In the genomic region with DNA sequence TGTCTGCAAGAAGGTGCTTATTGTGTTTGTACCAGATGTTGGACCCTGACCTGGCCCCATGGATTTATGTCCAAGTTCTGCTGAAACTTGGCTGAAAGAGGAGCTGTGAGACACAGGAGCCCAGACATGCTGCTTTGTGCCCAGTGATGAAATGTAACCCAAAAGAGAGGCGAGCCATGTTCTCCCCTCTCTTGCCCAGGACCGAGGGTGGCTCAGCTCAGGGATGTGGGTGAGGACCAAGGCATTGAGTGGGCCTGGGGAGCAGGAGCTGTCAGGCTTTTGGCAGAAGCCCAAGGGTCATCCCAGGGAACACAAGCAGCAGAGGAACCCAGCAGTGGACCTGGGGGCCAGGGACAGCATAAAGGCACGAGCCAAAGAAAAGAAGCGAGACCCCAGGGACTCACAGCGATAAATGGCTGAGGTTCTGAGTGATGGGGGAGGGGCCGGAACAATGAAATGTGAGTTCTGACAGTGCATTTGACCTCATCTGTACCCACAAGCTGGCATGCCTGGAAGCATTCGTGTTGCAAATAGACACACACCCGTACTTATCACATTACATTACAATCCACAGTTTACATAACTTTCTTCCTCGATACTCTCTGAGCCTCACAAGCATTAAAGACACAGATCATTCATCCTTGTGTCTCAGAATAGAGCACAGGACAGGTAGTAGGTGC, we compare ENCODE assay signal across 18 cellular contexts.
DNase-seq lines count a peak whose midpoint lies in the region; ATAC-seq, FAIRE-seq and TF ChIP-seq lines count a peak whose summit lies in the region.
"Had no signal": no experiment of that assay in that cellular context is flagged by ENCODE, and none has a peak within 500 bp of the region (broad histone marks: within the 10 kb centered on the region; RNA-seq: fewer than 3 reads in every experiment).

No MANE protein-coding gene starts in this region.

- no peak overlapping the region for H3K14ac ChIP-seq in H1 (ENCODE audit: insufficient read length)

- H3K56ac ChIP-seq in H1 (replicated peaks; ENCODE audit: insufficient read length, low read depth, low read length), result no peak overlapping the region

- H2BK20ac ChIP-seq in H1 (ENCODE audit: low read length), result no peak overlapping the region

- no peak for TF ChIP-seq POLR2A in H1 (IDR thresholded peaks at IDR 0.05; ENCODE audit: control extremely low read depth in 1 of 2, low read depth in 2 of 2, low read length in 2 of 2)

- peak overlapping the region; percentile 84; the same call in 1 of the 2 replicates for H2BK12ac ChIP-seq in H1 (ENCODE audit: low read depth, low read length)

- H3K79me2 ChIP-seq in H1 (ENCODE audit: control insufficient read depth in 1 of 2, insufficient read depth in 2 of 2, low read length in 2 of 2), result no peaks in the 10 kb centered on the region; a peak in 1 of 4 replicates

- H2BK120ac ChIP-seq in H1 (replicated peaks; ENCODE audit: low read depth, low read length), result no peak overlapping the region

- 92 to 100% methylated on average over 1 to 9 of the region's 9 CpGs for WGBS in H1 (ENCODE audit: extremely low coverage in 1 of 2, insufficient coverage in 1 of 2, insufficient read length in 1 of 2, insufficient replicate concordance in 2 of 2, low coverage in 1 of 2, low lambda C conversion rate in 2 of 2, missing lambda C conversion rate in 1 of 2), 2 experiments

- POLR2A ChIA-PET in H1 (lab: Charles Lee; ENCODE audit: partially characterized antibody), result interaction anchor here (1.1 kb wide), 1 partner anchor 145 kb away, joined by 3 read pairs; no protein-coding TSS in a partner anchor

- H2AFZ ChIP-seq in H1 (ENCODE audit: low read length), result no peak overlapping the region

- ATAC-seq in Right ventricle myocardium inferior, result peak; percentile 50
- no peak for ATAC-seq in activated naive CD4-positive, alpha-beta T cell treated with anti-CD3 and anti-CD28 coated beads, Interleukin-2, amount 50 U/mL, for 72 hours

- no peaks in the 10 kb centered on the region for H4K20me1 ChIP-seq in H1 (replicated peaks in 1 of 2; ENCODE audit: control insufficient read depth in 1 of 2, insufficient read depth in 2 of 2, low read length in 2 of 2)

- H3K79me1 ChIP-seq in H1 (ENCODE audit: low read depth, low read length), result peaks cover 9% of the 10 kb centered on the region

- peaks cover 4 to 22% of the 10 kb centered on the region in 2 donors for H3K36me3 Mint-ChIP-seq in activated naive CD4-positive, alpha-beta T cell treated with anti-CD3 and anti-CD28 coated beads, Interleukin-2, amount 50 U/mL, for 72 hours

- CTCF ChIA-PET in H1 (lab: Charles Lee; ENCODE audit: partially characterized antibody), result interaction anchor here (1.6 kb wide), 1 partner anchor 18 kb away, joined by 4 read pairs; no protein-coding TSS in a partner anchor

- TF ChIP-seq CTCF in H1 (IDR thresholded peaks at IDR 0.05; ENCODE audit: control extremely low read depth in 1 of 3, insufficient read depth in 1 of 3, low read depth in 1 of 3, low read length in 3 of 3) (no peak), tibial artery (IDR thresholded peaks at IDR 0.05) (no peak)

- H2AK5ac ChIP-seq in H1 (ENCODE audit: low read depth, low read length), result peak overlapping the region; percentile 11; the same call in 1 of the 2 replicates

- 0 out of 2 replicates have a peak, but pooled peaks cover 2% of the 10 kb centered on the region for H3K23me2 ChIP-seq in H1 (ENCODE audit: low read depth, low read length)

- TF ChIP-seq RAD21 in H1 (IDR thresholded peaks at IDR 0.05 in 1 of 2, conservative IDR thresholded peaks at IDR 0.05 in 1 of 2; ENCODE audit: low read depth in 2 of 2, low read length in 2 of 2), result no peak

- DNase-seq in Right ventricle myocardium inferior (ENCODE audit: missing footprints) (no peak), cardiac septum (ENCODE audit: low spot score) (no peak), H1 (ENCODE audit: low read depth in 1 of 2, low spot score in 2 of 2) (no peak), myocyte (ENCODE audit: low read depth) (peak; percentile 86), AG20443 (ENCODE audit: low spot score) (no peak), occipital lobe (lab: John Stamatoyannopoulos, UW) (no peak), tibial artery (no peak)
- DNase-seq in activated naive CD4-positive, alpha-beta T cell treated with anti-CD3 and anti-CD28 coated beads, Interleukin-2, amount 50 U/mL, for 72 hours (ENCODE audit: low spot score in 2 of 2), result no peak
- DNase-seq: adrenal gland, Calu3, dermis blood vessel endothelial cell, foreskin melanocyte, H9, NCI-H2227 treated with DMSO at 0.1 percent for 48 hours, right lobe of liver, SW 1271 had no signal

- no peak overlapping the region for H4K5ac ChIP-seq in H1 (ENCODE audit: insufficient read length, low read depth, low read length)

- no peak overlapping the region for H3K27ac Mint-ChIP-seq in activated naive CD4-positive, alpha-beta T cell treated with anti-CD3 and anti-CD28 coated beads, Interleukin-2, amount 50 U/mL, for 72 hours
- H3K27ac Mint-ChIP-seq: H9 had no signal

- no peak for TF ChIP-seq EP300 in H1 (IDR thresholded peaks at IDR 0.05; ENCODE audit: borderline replicate concordance in 1 of 2, low read depth in 2 of 2, low read length in 2 of 2)

- H3K4me1 ChIP-seq in H1 (replicated peaks in 1 of 4; ENCODE audit: control insufficient read depth in 3 of 4, insufficient read depth in 4 of 4, low read length in 3 of 4), result peaks cover 3 to 26% (median 18%) of the 10 kb centered on the region in 4 experiments
- H3K4me1 ChIP-seq in tibial artery, result peaks cover 0 to 18% (median 12%) of the 10 kb centered on the region in 4 donors
- H3K4me1 ChIP-seq: right lobe of liver had no signal

- peak overlapping the region; percentile 17 for H3K4ac ChIP-seq in H1 (replicated peaks; ENCODE audit: insufficient read length, low read depth, low read length)

- FAIRE-seq in H1 (lab: Jason Lieb, UNC), result no peak
- FAIRE-seq: islet of Langerhans had no signal

- H2BK5ac ChIP-seq in H1 (ENCODE audit: low read depth, low read length), result 0 out of 2 replicates have a peak overlapping the region, but pooled peaks have one; percentile 5

- peak overlapping the region in 1 of 2 experiments; percentile 6; a peak in 2 of 4 replicates for H3K4me2 ChIP-seq in H1 (ENCODE audit: insufficient read depth in 1 of 2, low read depth in 2 of 2, low read length in 2 of 2)

- no peak overlapping the region; the same call in 1 of the 2 replicates for H3K18ac ChIP-seq in H1 (ENCODE audit: extremely low read depth, low read length)

- intact Hi-C loops in Right ventricle myocardium inferior (cut with DNase I), result loop anchor here (5.0 kb wide), 1 partner anchor 620 kb away; no protein-coding TSS in a partner anchor
- intact Hi-C loops in cardiac septum (cut with DNase I), result loop anchor here (5.0 to 10.0 kb wide), 3 partner anchors 155 to 612 kb away; partner anchors contain the start of gene JARID2
- intact Hi-C loops in tibial artery (cut with DNase I; ENCODE audit: low total_unique reads), result no loop called here

- no peak overlapping the region for H3K9ac ChIP-seq in H1 (replicated peaks in 1 of 4; ENCODE audit: extremely low read depth in 1 of 4, low read depth in 3 of 4, low read length in 3 of 4)

- H3K27ac ChIP-seq in H1 (ENCODE audit: low read depth, low read length), result no peak overlapping the region
- no peak overlapping the region for H3K27ac ChIP-seq in tibial artery
- H3K27ac ChIP-seq: adrenal gland, HL-60, right lobe of liver had no signal

- no peak overlapping the region for H3K23ac ChIP-seq in H1 (ENCODE audit: insufficient read length)

- H3K36me3 ChIP-seq in H1 (ENCODE audit: control insufficient read depth in 2 of 4, insufficient read depth in 4 of 4, low read length in 3 of 4) (no peaks in the 10 kb centered on the region), tibial artery (no peaks in the 10 kb centered on the region)
- H3K36me3 ChIP-seq: adrenal gland, right lobe of liver had no signal

- H2BK15ac ChIP-seq in H1 (ENCODE audit: low read length), result no peak overlapping the region

- H3K27me3 ChIP-seq in H1 (replicated peaks in 1 of 4; ENCODE audit: control insufficient read depth in 3 of 4, extremely low read depth in 1 of 4, insufficient read depth in 3 of 4, low read length in 3 of 4) (no peaks in the 10 kb centered on the region), tibial artery (no peaks in the 10 kb centered on the region)
- H3K27me3 ChIP-seq: adrenal gland, right lobe of liver had no signal

- H3K4me3 ChIP-seq in H1 (ENCODE audit: extremely low read depth in 1 of 4, insufficient read depth in 2 of 4, low read depth in 3 of 4, low read length in 4 of 4), result no peak overlapping the region
- no peak overlapping the region for H3K4me3 ChIP-seq in tibial artery
- H3K4me3 ChIP-seq: adrenal gland, right lobe of liver had no signal

- H3K9me3 ChIP-seq in H1 (ENCODE audit: insufficient read depth in 2 of 2, low read depth in 1 of 2, low read length in 1 of 2) (no peaks in the 10 kb centered on the region), tibial artery (no peaks in the 10 kb centered on the region)
- H3K9me3 ChIP-seq: adrenal gland, right lobe of liver had no signal

- peaks cover 3 to 4% of the 10 kb centered on the region in 2 donors for H3K9me3 Mint-ChIP-seq in activated naive CD4-positive, alpha-beta T cell treated with anti-CD3 and anti-CD28 coated beads, Interleukin-2, amount 50 U/mL, for 72 hours
- H3K9me3 Mint-ChIP-seq: H9 had no signal

- peak overlapping the region; percentile 32 for H4K91ac ChIP-seq in H1 (replicated peaks; ENCODE audit: insufficient read length, low read length)

- no peak overlapping the region for H4K8ac ChIP-seq in H1 (ENCODE audit: extremely low read depth, insufficient read depth, low read length)

TF ChIP-seq in H1, 55 proteins besides CTCF, POLR2A, EP300 and RAD21:
- TF ChIP-seq GABPA (IDR thresholded peaks at IDR 0.05; ENCODE audit: borderline replicate concordance, insufficient read depth, low read length), result no peak
- no peak for TF ChIP-seq SUZ12 (IDR thresholded peaks at IDR 0.05; ENCODE audit: low read length)
- TF ChIP-seq SIX5 (IDR thresholded peaks at IDR 0.05; ENCODE audit: low read depth, low read length), result no peak
